In genomic region chr11:67826023-67826950, GRCh38 we compare ENCODE assay signal across 8 cellular contexts.
DNase-seq lines count a peak whose midpoint lies in the region; ATAC-seq and TF ChIP-seq lines count a peak whose summit lies in the region.
"Not testable (repeated sequence)": the region's sequence is repeated elsewhere in the genome, so short reads cannot be mapped to it uniquely, and the experiment has no call there.

No MANE protein-coding gene starts in this region.

- H3K9me3 ChIP-seq in BLaER1; lung (ENCODE audit: control insufficient read depth in 2 of 2, insufficient read depth in 1 of 2, low read length in 1 of 2): not testable (repeated sequence)

- H4K20me1 ChIP-seq in BLaER1: not testable (repeated sequence)

- peak overlapping the region; percentile 57 for H3K27ac Mint-ChIP-seq in glutamatergic neuron (ENCODE audit: unreplicated experiment)

- not testable (repeated sequence) for H3K4me3 ChIP-seq in BLaER1; astrocyte of the spinal cord (ENCODE audit: low read depth, low read length); lung

- H3K9ac ChIP-seq in BLaER1: not testable (repeated sequence)

- H3K27me3 Mint-ChIP-seq in glutamatergic neuron (ENCODE audit: unreplicated experiment): not testable (repeated sequence)

- peaks cover 11% of the 10 kb centered on the region for H3K4me1 Mint-ChIP-seq in glutamatergic neuron (ENCODE audit: low read depth, unreplicated experiment)

- H3K4me3 Mint-ChIP-seq in glutamatergic neuron (ENCODE audit: unreplicated experiment): peak overlapping the region; percentile 2

- not testable (repeated sequence) for ATAC-seq in lung (ENCODE audit: insufficient read depth, low FRiP score); sciatic nerve

- not testable (repeated sequence) for H3K27ac ChIP-seq in BLaER1; lung (ENCODE audit: low read depth in 1 of 2, low read length in 1 of 2)

- in situ Hi-C loops in astrocyte of the spinal cord (cut with HindIII; ENCODE audit: low sequenced_read_pairs): not testable (repeated sequence)

- not testable (repeated sequence) for H3K9me3 Mint-ChIP-seq in glutamatergic neuron (ENCODE audit: unreplicated experiment)

- H3K36me3 ChIP-seq in BLaER1; lung (ENCODE audit: control insufficient read depth in 2 of 2, insufficient read depth in 2 of 2, low read length in 2 of 2): not testable (repeated sequence)

- DNase-seq in HT-29 (ENCODE audit: low spot score): peak; percentile 35
- DNase-seq in NCI-H2107 treated with DMSO at 0.1 percent for 48 hours (lab: John Stamatoyannopoulos, UW; ENCODE audit: unreplicated experiment): peak; percentile 43
- peak; percentile 97 for DNase-seq in RPMI8226
- peak; percentile 25 for DNase-seq in astrocyte of the spinal cord (ENCODE audit: low read depth, low spot score)
- DNase-seq in glutamatergic neuron: peak; percentile 59
- peak; percentile 52 for DNase-seq in lung (ENCODE audit: low spot score)
- DNase-seq in sciatic nerve (ENCODE audit: low spot score): peak; percentile 74

- WGBS in lung, 2 donors: 19 to 21% methylated on average over 25 of the region's 25 CpGs

- H3K4me2 ChIP-seq in BLaER1: peak overlapping the region; percentile 43

- H3K27me3 ChIP-seq in BLaER1; lung (ENCODE audit: control insufficient read depth, insufficient read depth): not testable (repeated sequence)

- TF ChIP-seq CTCF in astrocyte of the spinal cord (IDR thresholded peaks at IDR 0.05; ENCODE audit: low read depth, low read length); glutamatergic neuron (IDR thresholded peaks at IDR 0.05; ENCODE audit: partially characterized antibody, unreplicated experiment); lung (IDR thresholded peaks at IDR 0.05; ENCODE audit: control extremely low read depth, extremely low read depth): not testable (repeated sequence)

- H3K4me1 ChIP-seq in BLaER1: peaks cover 11% of the 10 kb centered on the region
- H3K4me1 ChIP-seq in lung (ENCODE audit: control insufficient read depth in 2 of 2, insufficient read depth in 2 of 2, low read length in 2 of 2): not testable (repeated sequence)

- H3K36me3 Mint-ChIP-seq in glutamatergic neuron (ENCODE audit: unreplicated experiment): not testable (repeated sequence)

- intact Hi-C loops in sciatic nerve (cut with DNase I): not testable (repeated sequence)

Comparison
In these comparisons a context has a peak if more than half of its experiments do, and no peak if none do; other contexts are left out.
1. DNase-seq: peak in every context shown above with its lines; median percentile 97 in RPMI8226; 74 in sciatic nerve; 59 in glutamatergic neuron; 52 in lung; 43 in NCI-H2107 treated with DMSO at 0.1 percent for 48 hours; 35 in HT-29; 25 in astrocyte of the spinal cord.